32 cellular contexts compared by ENCODE assay signal in genomic region chr1:106986603-106987002, GRCh38.
DNase-seq lines count a peak whose midpoint lies in the region; ATAC-seq and TF ChIP-seq lines count a peak whose summit lies in the region.
"Had no signal": no experiment of that assay in that cellular context is flagged by ENCODE, and none has a peak within 500 bp of the region (broad histone marks: within the 10 kb centered on the region; RNA-seq: fewer than 3 reads in every experiment).

No MANE protein-coding gene starts in this region.

- H3K27ac ChIP-seq in GM23338 (ENCODE audit: low read depth), result no peak overlapping the region
- H3K27ac ChIP-seq: cardiac muscle cell, KMS-11, sigmoid colon, thyroid gland, uterus had no signal

- H4K20me1 ChIP-seq in GM23338 (replicated peaks; ENCODE audit: insufficient read depth), result no peaks in the 10 kb centered on the region

- H3K9me3 Mint-ChIP-seq in GM23338 (no peaks in the 10 kb centered on the region), nephron (peaks cover 2% of the 10 kb centered on the region)
- H3K9me3 Mint-ChIP-seq: activated B cell treated with CpG ODN at 0.5 μM for 24 hours; activated CD4-positive, alpha-beta T cell treated with anti-CD3 and anti-CD28 coated beads, Interleukin-2, amount 10 ng/mL, durations not matched to agents 7 days and 5 days; activated naive CD8-positive, alpha-beta T cell treated with anti-CD3 and anti-CD28 coated beads, Interleukin-2, amount 50 U/mL, for 24 hours; mesothelial cell of epicardium had no signal

- H3K36me3 Mint-ChIP-seq in GM23338 (ENCODE audit: low read depth) (no peaks in the 10 kb centered on the region), nephron (ENCODE audit: low read depth) (no peaks in the 10 kb centered on the region)
- H3K36me3 Mint-ChIP-seq: mesothelial cell of epicardium; naive thymus-derived CD4-positive, alpha-beta T cell; T-cell had no signal

- peak overlapping the region; percentile 31; the same call in 1 of the 2 replicates for H3K4me2 ChIP-seq in GM23338
- H3K4me2 ChIP-seq: KMS-11 had no signal

- TF ChIP-seq CTCF in GM23338 (conservative IDR thresholded peaks at IDR 0.05; ENCODE audit: low read depth in 2 of 2), result no peak
- no peak for TF ChIP-seq CTCF in nephron (IDR thresholded peaks at IDR 0.05; ENCODE audit: unreplicated experiment in 3 of 3)

- no peak overlapping the region for H2AFZ ChIP-seq in GM23338

- H3K79me2 ChIP-seq in GM23338 (replicated peaks; ENCODE audit: insufficient read depth), result no peaks in the 10 kb centered on the region

- no peaks in the 10 kb centered on the region for H3K36me3 ChIP-seq in GM23338 (ENCODE audit: insufficient read depth)
- H3K36me3 ChIP-seq: cardiac muscle cell, HAP-1, MG63, sigmoid colon, thyroid gland, uterus had no signal

- H3K4me1 ChIP-seq in GM23338 (ENCODE audit: insufficient read depth), result peaks cover 20% of the 10 kb centered on the region
- H3K4me1 ChIP-seq: HAP-1, sigmoid colon, thyroid gland, uterus had no signal

- H3F3A ChIP-seq in GM23338 (replicated peaks; ENCODE audit: low read depth), result no peaks in the 10 kb centered on the region

- H3K4me3 Mint-ChIP-seq in GM23338, result no peak overlapping the region
- H3K4me3 Mint-ChIP-seq in nephron, result peak overlapping the region in 1 of 3 experiments; percentile 15
- H3K4me3 Mint-ChIP-seq: activated B cell treated with CpG ODN at 0.5 μM for 24 hours; activated CD4-positive, alpha-beta T cell treated with anti-CD3 and anti-CD28 coated beads, Interleukin-2, amount 10 ng/mL, durations not matched to agents 7 days and 5 days; activated naive CD8-positive, alpha-beta T cell treated with anti-CD3 and anti-CD28 coated beads, Interleukin-2, amount 50 U/mL, for 24 hours; CD4-positive, alpha-beta T cell; mesothelial cell of epicardium; naive thymus-derived CD4-positive, alpha-beta T cell; T-cell had no signal

- H3K27me3 Mint-ChIP-seq in GM23338 (ENCODE audit: insufficient read depth, low read depth, poor library complexity), result peaks cover 2% of the 10 kb centered on the region
- H3K27me3 Mint-ChIP-seq in nephron (ENCODE audit: low read depth), result no peaks in the 10 kb centered on the region
- H3K27me3 Mint-ChIP-seq: activated CD4-positive, alpha-beta T cell treated with anti-CD3 and anti-CD28 coated beads, Interleukin-2, amount 10 ng/mL, durations not matched to agents 7 days and 5 days had no signal

- H3K27ac Mint-ChIP-seq in GM23338, result no peak overlapping the region
- H3K27ac Mint-ChIP-seq in nephron, result peak overlapping the region; percentile 25 to 83 (median 68)
- H3K27ac Mint-ChIP-seq: activated B cell treated with CpG ODN at 0.5 μM for 24 hours; activated CD4-positive, alpha-beta T cell treated with anti-CD3 and anti-CD28 coated beads, Interleukin-2, amount 10 ng/mL, durations not matched to agents 7 days and 5 days; activated naive CD8-positive, alpha-beta T cell treated with anti-CD3 and anti-CD28 coated beads, Interleukin-2, amount 50 U/mL, for 24 hours; CD4-positive, alpha-beta T cell; mesothelial cell of epicardium; naive thymus-derived CD4-positive, alpha-beta T cell; T-cell had no signal

- H3K4me1 Mint-ChIP-seq in GM23338 (peaks cover 35% of the 10 kb centered on the region), nephron (peaks cover 4% of the 10 kb centered on the region)
- H3K4me1 Mint-ChIP-seq: activated B cell treated with CpG ODN at 0.5 μM for 24 hours; activated CD4-positive, alpha-beta T cell treated with anti-CD3 and anti-CD28 coated beads, Interleukin-2, amount 10 ng/mL, durations not matched to agents 7 days and 5 days; activated naive CD8-positive, alpha-beta T cell treated with anti-CD3 and anti-CD28 coated beads, Interleukin-2, amount 50 U/mL, for 24 hours; mesothelial cell of epicardium; naive thymus-derived CD4-positive, alpha-beta T cell; T-cell had no signal

- peak; percentile 45 for DNase-seq in NCI-H146 (lab: John Stamatoyannopoulos, UW)
- no peak for DNase-seq in NCI-H146 treated with DMSO at 0.1 percent for 48 hours (lab: John Stamatoyannopoulos, UW; ENCODE audit: unreplicated experiment)
- DNase-seq in GM23338 (ENCODE audit: low spot score), result peak; percentile 10
- peak; percentile 8 for DNase-seq in OCI-M1 (lab: John Stamatoyannopoulos, UW)
- DNase-seq in medulla oblongata (ENCODE audit: extremely low spot score), result no peak
- DNase-seq in cerebellar cortex (ENCODE audit: low spot score), result no peak
- DNase-seq: activated B cell treated with CpG ODN at 0.5 μM for 24 hours; activated CD4-positive, alpha-beta T cell treated with anti-CD3 and anti-CD28 coated beads, Interleukin-2, amount 10 ng/mL, durations not matched to agents 7 days and 5 days; activated naive CD8-positive, alpha-beta T cell treated with anti-CD3 and anti-CD28 coated beads, Interleukin-2, amount 50 U/mL, for 24 hours; activated T-cell treated with anti-CD3 and anti-CD28 coated beads, Interleukin-2, amount 50 U/mL, for 48 hours; AML-193; CD4-positive, alpha-beta T cell; cortex of kidney; EL; MG63; naive thymus-derived CD4-positive, alpha-beta T cell; NCI-H1417 treated with DMSO at 0.1 percent for 48 hours; NCI-H2107; NCI-H526; occipital lobe; sigmoid colon; stimulated activated CD4-positive, alpha-beta T cell treated with anti-CD3 and anti-CD28 coated beads, Interleukin-12 subunit alpha, Interleukin-12 subunit beta, amount 100 ng/mL, for 4 hours; stimulated activated CD4-positive, alpha-beta T cell treated with anti-CD3 and anti-CD28 coated beads, Interleukin-2, amount 100 ng/mL, for 48 hours; T-cell; thyroid gland; uterus had no signal

- ATAC-seq in GM23338, result peak; percentile 67
- ATAC-seq in HG03520 (IDR thresholded peaks at IDR 0.05; ENCODE audit: unreplicated experiment), result no peak
- ATAC-seq: activated naive CD8-positive, alpha-beta T cell treated with anti-CD3 and anti-CD28 coated beads, Interleukin-2, amount 50 U/mL, for 24 hours; naive thymus-derived CD4-positive, alpha-beta T cell; T-cell had no signal

- no peak overlapping the region for H3K4me3 ChIP-seq in GM23338
- H3K4me3 ChIP-seq: cardiac muscle cell, HAP-1, MG63, sigmoid colon, thyroid gland, uterus had no signal

- H3K9me2 ChIP-seq in GM23338 (ENCODE audit: insufficient read depth), result no peaks in the 10 kb centered on the region

- no peaks in the 10 kb centered on the region for H3K27me3 ChIP-seq in GM23338 (ENCODE audit: insufficient read depth)
- H3K27me3 ChIP-seq: cardiac muscle cell, MG63, sigmoid colon, thyroid gland, uterus had no signal

TF ChIP-seq in GM23338, 12 proteins besides CTCF, POLR2A, EP300 and RAD21 (continues in another document):
- TF ChIP-seq ETS1 (IDR thresholded peaks at IDR 0.05), result no peak
- TF ChIP-seq STAT1 (IDR thresholded peaks at IDR 0.05; ENCODE audit: unreplicated experiment), result no peak

Comparison
In these comparisons a context has a peak if more than half of its experiments do, and no peak if none do; other contexts are left out.
1. DNase-seq: peak in NCI-H146 (single experiment), GM23338 (single experiment) and OCI-M1 (single experiment); none in NCI-H146 treated with DMSO at 0.1 percent for 48 hours (single experiment), medulla oblongata (single experiment) and cerebellar cortex (single experiment).